Comparison of ENCODE assay signal across 40 cellular contexts in the genomic region with DNA sequence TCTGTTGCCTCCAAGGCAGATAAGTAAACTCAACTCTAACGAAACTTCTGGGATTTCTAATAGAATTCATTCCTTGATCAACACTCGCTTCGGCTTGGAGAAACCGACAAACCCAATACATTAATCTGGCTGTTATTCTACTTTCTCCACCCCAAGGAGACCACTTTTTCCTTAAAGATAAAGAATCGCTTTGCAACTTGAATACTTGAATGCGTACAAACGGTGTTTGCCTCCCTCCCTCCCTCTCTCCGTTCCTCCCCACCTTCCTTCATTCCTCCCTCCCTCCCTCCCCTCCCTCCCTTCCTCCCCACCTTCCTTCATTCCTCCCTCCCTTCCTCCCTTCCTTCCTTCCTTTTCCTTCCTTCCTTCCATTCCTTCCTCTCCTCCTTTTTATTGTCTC.
"Had no signal": no experiment of that assay in that cellular context is flagged by ENCODE, and none has a peak within 500 bp of the region (broad histone marks: within the 10 kb centered on the region; RNA-seq: fewer than 3 reads in every experiment).

No MANE protein-coding gene starts in this region.

- H3K36me3 Mint-ChIP-seq: activated naive CD4-positive, alpha-beta T cell treated with anti-CD3 and anti-CD28 coated beads, Interleukin-2, amount 10 ng/mL, durations not matched to agents 7 days and 5 days; activated naive CD4-positive, alpha-beta T cell treated with anti-CD3 and anti-CD28 coated beads, Interleukin-2, amount 50 U/mL, for 24 hours; activated naive CD4-positive, alpha-beta T cell treated with anti-CD3 and anti-CD28 coated beads, Interleukin-2, amount 50 U/mL, for 72 hours; activated naive CD8-positive, alpha-beta T cell; activated naive CD8-positive, alpha-beta T cell treated with anti-CD3 and anti-CD28 coated beads for 36 hours; activated naive CD8-positive, alpha-beta T cell treated with anti-CD3 and anti-CD28 coated beads, Interleukin-2, amount 10 ng/mL, durations not matched to agents 7 days and 5 days; brain had no signal

- H3K4me3 ChIP-seq: adrenal gland, ascending aorta, body of pancreas, breast epithelium, cardiac muscle cell had no signal

- H3K27me3 ChIP-seq: adrenal gland, ascending aorta, body of pancreas, brain microvascular endothelial cell, cardiac muscle cell had no signal

- H3K27ac ChIP-seq: adrenal gland, ascending aorta, body of pancreas, brain microvascular endothelial cell, breast epithelium, cardiac muscle cell had no signal

- H3K9me3 Mint-ChIP-seq: brain had no signal

- H3K27me3 Mint-ChIP-seq: activated naive CD4-positive, alpha-beta T cell treated with anti-CD3 and anti-CD28 coated beads, Interleukin-2, amount 10 ng/mL, durations not matched to agents 7 days and 5 days; activated naive CD4-positive, alpha-beta T cell treated with anti-CD3 and anti-CD28 coated beads, Interleukin-2, amount 50 U/mL, for 24 hours; activated naive CD8-positive, alpha-beta T cell; activated naive CD8-positive, alpha-beta T cell treated with anti-CD3 and anti-CD28 coated beads for 36 hours; activated naive CD8-positive, alpha-beta T cell treated with anti-CD3 and anti-CD28 coated beads, Interleukin-2, amount 10 ng/mL, durations not matched to agents 7 days and 5 days; activated naive CD8-positive, alpha-beta T cell treated with anti-CD3 and anti-CD28 coated beads, Interleukin-2, amount 50 U/mL, for 24 hours; activated T-cell treated with anti-CD3 and anti-CD28 coated beads, Interleukin-2, amount 50 U/mL, for 24 hours; activated T-helper 17 cell treated with anti-CD3 and anti-CD28 coated beads, Interleukin-2, amount 50 U/mL, for 72 hours; central memory CD8-positive, alpha-beta T cell had no signal

- H3K4me1 Mint-ChIP-seq: activated naive CD4-positive, alpha-beta T cell treated with anti-CD3 and anti-CD28 coated beads, Interleukin-2, amount 10 ng/mL, durations not matched to agents 7 days and 5 days; activated naive CD4-positive, alpha-beta T cell treated with anti-CD3 and anti-CD28 coated beads, Interleukin-2, amount 50 U/mL, for 24 hours; activated naive CD8-positive, alpha-beta T cell treated with anti-CD3 and anti-CD28 coated beads for 36 hours; activated naive CD8-positive, alpha-beta T cell treated with anti-CD3 and anti-CD28 coated beads, Interleukin-2, amount 10 ng/mL, durations not matched to agents 7 days and 5 days; activated naive CD8-positive, alpha-beta T cell treated with anti-CD3 and anti-CD28 coated beads, Interleukin-2, amount 50 U/mL, for 24 hours; activated T-helper 17 cell treated with anti-CD3 and anti-CD28 coated beads, Interleukin-2, amount 50 U/mL, for 72 hours; central memory CD8-positive, alpha-beta T cell had no signal

- ATAC-seq: activated naive CD4-positive, alpha-beta T cell treated with anti-CD3 and anti-CD28 coated beads, Interleukin-2, amount 50 U/mL, for 72 hours; activated naive CD8-positive, alpha-beta T cell treated with anti-CD3 and anti-CD28 coated beads, Interleukin-2, amount 50 U/mL, for 24 hours; activated T-cell treated with anti-CD3 and anti-CD28 coated beads, Interleukin-2, amount 50 U/mL, for 4 hours; activated T-cell treated with anti-CD3 and anti-CD28 coated beads, Interleukin-2, amount 50 U/mL, for 72 hours; activated T-helper 17 cell treated with anti-CD3 and anti-CD28 coated beads, Interleukin-2, amount 50 U/mL, for 72 hours; body of pancreas had no signal

- H3K36me3 ChIP-seq: adrenal gland, ascending aorta, brain microvascular endothelial cell, breast epithelium, cardiac muscle cell had no signal

- H3K4me3 Mint-ChIP-seq: activated naive CD4-positive, alpha-beta T cell treated with anti-CD3 and anti-CD28 coated beads for 36 hours; activated naive CD4-positive, alpha-beta T cell treated with anti-CD3 and anti-CD28 coated beads, Interleukin-2, amount 10 ng/mL, durations not matched to agents 7 days and 5 days; activated naive CD4-positive, alpha-beta T cell treated with anti-CD3 and anti-CD28 coated beads, Interleukin-2, amount 50 U/mL, for 24 hours; activated naive CD8-positive, alpha-beta T cell; activated naive CD8-positive, alpha-beta T cell treated with anti-CD3 and anti-CD28 coated beads for 36 hours; activated naive CD8-positive, alpha-beta T cell treated with anti-CD3 and anti-CD28 coated beads, Interleukin-2, amount 10 ng/mL, durations not matched to agents 7 days and 5 days; activated naive CD8-positive, alpha-beta T cell treated with anti-CD3 and anti-CD28 coated beads, Interleukin-2, amount 50 U/mL, for 24 hours; activated T-cell treated with anti-CD3 and anti-CD28 coated beads, Interleukin-2, amount 50 U/mL, for 24 hours; activated T-cell treated with anti-CD3 and anti-CD28 coated beads, Interleukin-2, amount 50 U/mL, for 4 hours; activated T-cell treated with anti-CD3 and anti-CD28 coated beads, Interleukin-2, amount 50 U/mL, for 72 hours; activated T-helper 1 cell treated with anti-CD3 and anti-CD28 coated beads, Interleukin-12 subunit alpha, Interleukin-12 subunit beta, Interleukin-2, Interleukin-4 antibody, amounts not matched to agents 30 ng/mL and 10 ng/mL and 1 ng/mL, durations not matched to agents 14 hours and 24 hours and 36 hours; activated T-helper 17 cell treated with anti-CD3 and anti-CD28 coated beads, Interleukin-2, amount 50 U/mL, for 72 hours; brain; central memory CD8-positive, alpha-beta T cell had no signal

- DNase-seq: activated effector memory CD4-positive, alpha-beta T cell treated with anti-CD3 and anti-CD28 coated beads, Interleukin-2, amount 50 U/mL, for 16 hours; activated effector memory CD4-positive, alpha-beta T cell treated with Interleukin-2 at 50 U/mL for 16 hours; activated gamma-delta T cell; activated gamma-delta T cell treated with Interleukin-2 at 50 U/mL for 16 hours; activated naive CD4-positive, alpha-beta T cell; activated naive CD4-positive, alpha-beta T cell treated with anti-CD3 and anti-CD28 coated beads for 36 hours; activated naive CD4-positive, alpha-beta T cell treated with anti-CD3 and anti-CD28 coated beads, Interleukin-2, amount 10 ng/mL, durations not matched to agents 7 days and 5 days; activated naive CD4-positive, alpha-beta T cell treated with anti-CD3 and anti-CD28 coated beads, Interleukin-2, amount 50 U/mL, for 16 hours; activated naive CD4-positive, alpha-beta T cell treated with Interleukin-2 at 50 U/mL for 16 hours; activated naive CD8-positive, alpha-beta T cell treated with anti-CD3 and anti-CD28 coated beads for 36 hours; activated naive CD8-positive, alpha-beta T cell treated with anti-CD3 and anti-CD28 coated beads, Interleukin-2, amount 10 ng/mL, durations not matched to agents 7 days and 5 days; activated naive CD8-positive, alpha-beta T cell treated with anti-CD3 and anti-CD28 coated beads, Interleukin-2, amount 50 U/mL, for 24 hours; activated T-cell treated with anti-CD3 and anti-CD28 coated beads, Interleukin-2, amount 50 U/mL, for 1 hour; activated T-cell treated with anti-CD3 and anti-CD28 coated beads, Interleukin-2, amount 50 U/mL, for 24 hours; activated T-cell treated with anti-CD3 and anti-CD28 coated beads, Interleukin-2, amount 50 U/mL, for 4 hours; activated T-cell treated with anti-CD3 and anti-CD28 coated beads, Interleukin-2, amount 50 U/mL, for 48 hours; activated T-cell treated with anti-CD3 and anti-CD28 coated beads, Interleukin-2, amount 50 U/mL, for 72 hours; adrenal gland; amniotic stem cell; amygdala; anterior cingulate cortex; aorta; body of pancreas; brain microvascular endothelial cell; caudate nucleus; central memory CD4-positive, alpha-beta T cell; cerebellar nuclear complex had no signal

- H3K9me3 ChIP-seq: adrenal gland, ascending aorta, body of pancreas, breast epithelium had no signal

- H3K4me1 ChIP-seq: adrenal gland, ascending aorta, body of pancreas, breast epithelium had no signal

- FAIRE-seq: astrocyte, bronchial epithelial cell had no signal

- H3K27ac Mint-ChIP-seq: activated naive CD4-positive, alpha-beta T cell treated with anti-CD3 and anti-CD28 coated beads for 36 hours; activated naive CD4-positive, alpha-beta T cell treated with anti-CD3 and anti-CD28 coated beads, Interleukin-2, amount 10 ng/mL, durations not matched to agents 7 days and 5 days; activated naive CD4-positive, alpha-beta T cell treated with anti-CD3 and anti-CD28 coated beads, Interleukin-2, amount 50 U/mL, for 24 hours; activated naive CD4-positive, alpha-beta T cell treated with anti-CD3 and anti-CD28 coated beads, Interleukin-2, amount 50 U/mL, for 72 hours; activated naive CD8-positive, alpha-beta T cell; activated naive CD8-positive, alpha-beta T cell treated with anti-CD3 and anti-CD28 coated beads for 36 hours; activated naive CD8-positive, alpha-beta T cell treated with anti-CD3 and anti-CD28 coated beads, Interleukin-2, amount 10 ng/mL, durations not matched to agents 7 days and 5 days; activated naive CD8-positive, alpha-beta T cell treated with anti-CD3 and anti-CD28 coated beads, Interleukin-2, amount 50 U/mL, for 24 hours; activated T-cell treated with anti-CD3 and anti-CD28 coated beads, Interleukin-2, amount 50 U/mL, for 24 hours; activated T-cell treated with anti-CD3 and anti-CD28 coated beads, Interleukin-2, amount 50 U/mL, for 72 hours; activated T-helper 1 cell treated with anti-CD3 and anti-CD28 coated beads, Interleukin-12 subunit alpha, Interleukin-12 subunit beta, Interleukin-2, Interleukin-4 antibody, amounts not matched to agents 30 ng/mL and 10 ng/mL and 1 ng/mL, durations not matched to agents 14 hours and 24 hours and 36 hours; activated T-helper 17 cell treated with anti-CD3 and anti-CD28 coated beads, Interleukin-2, amount 50 U/mL, for 72 hours; activated T-helper 2 cell treated with anti-CD3 and anti-CD28 coated beads, Interferon-gamma antibody, Interleukin-2, Interleukin-4, amounts not matched to agents 10 μg/mL and 5 μg/mL and 100 μg/mL, durations not matched to agents 14 hours and 24 hours and 36 hours; brain had no signal
